ENCODE assay signal across 1 cellular context in the genomic region with DNA sequence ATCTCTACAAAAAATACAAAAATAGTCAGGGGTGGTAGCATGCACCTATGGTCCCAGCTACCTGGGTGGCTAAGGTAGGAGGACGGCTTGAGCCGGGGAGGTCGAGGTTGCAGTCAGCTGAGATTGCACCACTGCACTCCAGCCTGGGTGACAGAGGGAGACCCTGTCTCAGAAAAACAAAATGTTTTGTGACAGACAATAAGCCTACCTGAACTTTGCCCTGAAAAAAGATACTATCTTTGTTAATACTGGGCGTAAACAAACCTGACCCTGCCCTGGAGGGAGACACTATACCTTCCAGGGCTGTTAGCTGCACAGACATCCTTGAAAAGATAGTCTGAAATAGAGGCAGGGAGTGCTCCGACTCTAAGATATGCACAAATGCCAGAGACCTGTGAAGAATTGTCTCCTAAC.
TF ChIP-seq lines count a peak whose summit lies in the region.

No MANE protein-coding gene starts in this region.

TF ChIP-seq in HepG2, 621 proteins besides CTCF, POLR2A, EP300 and RAD21 (continued from another document and continues in another):
- no peak for TF ChIP-seq ZBTB46 (CRISPR knock-in tag; IDR thresholded peaks at IDR 0.05; ENCODE audit: borderline replicate concordance)
- TF ChIP-seq LBX2 (CRISPR knock-in tag; IDR thresholded peaks at IDR 0.05; ENCODE audit: borderline replicate concordance): no peak
- TF ChIP-seq PCBP1 (IDR thresholded peaks at IDR 0.05; ENCODE audit: borderline replicate concordance, low read depth, low read length): no peak
- TF ChIP-seq DPF2 (CRISPR knock-in tag; IDR thresholded peaks at IDR 0.05; ENCODE audit: borderline replicate concordance, low read depth): no peak; the same call in 1 of the 2 replicates
- TF ChIP-seq TBX2 (CRISPR knock-in tag; IDR thresholded peaks at IDR 0.05; ENCODE audit: borderline replicate concordance): peak; percentile 82
- peak; percentile 97 for TF ChIP-seq GATAD2A (CRISPR knock-in tag; IDR thresholded peaks at IDR 0.05)
- TF ChIP-seq DZIP1 (CRISPR knock-in tag; IDR thresholded peaks at IDR 0.05): no peak
- no peak for TF ChIP-seq ZNF850 (CRISPR knock-in tag; conservative IDR thresholded peaks at IDR 0.05)
- TF ChIP-seq BATF2 (CRISPR knock-in tag; IDR thresholded peaks at IDR 0.05): no peak
- TF ChIP-seq DR1 (CRISPR knock-in tag; IDR thresholded peaks at IDR 0.05): no peak
- no peak for TF ChIP-seq TCF7L2 (IDR thresholded peaks at IDR 0.05; ENCODE audit: low read depth, low read length)
- no peak for TF ChIP-seq SRSF1 (optimal IDR thresholded peaks at IDR 0.05; ENCODE audit: low read depth, low read length)
- TF ChIP-seq ZBTB44 (CRISPR knock-in tag; IDR thresholded peaks at IDR 0.05): no peak
- TF ChIP-seq NCOA2 (CRISPR knock-in tag; IDR thresholded peaks at IDR 0.05): peak; percentile 85
- no peak for TF ChIP-seq ZNF879 (CRISPR knock-in tag; IDR thresholded peaks at IDR 0.05)
- 0 out of 2 replicates have a peak, but pooled peaks have one; percentile 65 for TF ChIP-seq SNAPC2 (CRISPR knock-in tag; IDR thresholded peaks at IDR 0.05)
- no peak for TF ChIP-seq JARID2 (CRISPR knock-in tag; IDR thresholded peaks at IDR 0.05; ENCODE audit: insufficient replicate concordance)
- no peak for TF ChIP-seq KLF6 (CRISPR knock-in tag; IDR thresholded peaks at IDR 0.05)
- TF ChIP-seq, protein P1, sequence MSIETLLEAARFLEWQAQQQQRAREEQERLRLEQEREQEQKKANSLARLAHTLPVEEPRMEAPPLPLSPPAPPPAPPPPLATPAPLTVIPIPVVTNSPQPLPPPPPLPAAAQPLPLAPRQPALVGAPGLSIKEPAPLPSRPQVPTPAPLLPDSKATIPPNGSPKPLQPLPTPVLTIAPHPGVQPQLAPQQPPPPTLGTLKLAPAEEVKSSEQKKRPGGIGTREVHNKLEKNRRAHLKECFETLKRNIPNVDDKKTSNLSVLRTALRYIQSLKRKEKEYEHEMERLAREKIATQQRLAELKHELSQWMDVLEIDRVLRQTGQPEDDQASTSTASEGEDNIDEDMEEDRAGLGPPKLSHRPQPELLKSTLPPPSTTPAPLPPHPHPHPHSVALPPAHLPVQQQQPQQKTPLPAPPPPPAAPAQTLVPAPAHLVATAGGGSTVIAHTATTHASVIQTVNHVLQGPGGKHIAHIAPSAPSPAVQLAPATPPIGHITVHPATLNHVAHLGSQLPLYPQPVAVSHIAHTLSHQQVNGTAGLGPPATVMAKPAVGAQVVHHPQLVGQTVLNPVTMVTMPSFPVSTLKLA (IDR thresholded peaks at IDR 0.05): no peak
- no peak for TF ChIP-seq HOXA9 (CRISPR knock-in tag; IDR thresholded peaks at IDR 0.05; ENCODE audit: borderline replicate concordance)
- no peak; the same call in none of the 2 replicates for TF ChIP-seq ZMYM3 (CRISPR knock-in tag; IDR thresholded peaks at IDR 0.05)
- TF ChIP-seq ZNF44 (CRISPR knock-in tag; IDR thresholded peaks at IDR 0.05): no peak
- TF ChIP-seq SYNCRIP (IDR thresholded peaks at IDR 0.05; ENCODE audit: insufficient read depth, low read depth, low read length): no peak
- no peak for TF ChIP-seq ZNF841 (CRISPR knock-in tag; IDR thresholded peaks at IDR 0.05; ENCODE audit: borderline replicate concordance)
- TF ChIP-seq ZNF709 (CRISPR knock-in tag; IDR thresholded peaks at IDR 0.05): no peak
- no peak for TF ChIP-seq HNRNPH1 (optimal IDR thresholded peaks at IDR 0.05; ENCODE audit: low read depth, low read length)
- no peak for TF ChIP-seq AKNA (CRISPR knock-in tag; IDR thresholded peaks at IDR 0.05; ENCODE audit: borderline replicate concordance)
- TF ChIP-seq ETV6 (CRISPR knock-in tag; conservative IDR thresholded peaks at IDR 0.05): no peak
- TF ChIP-seq ARNT2 (CRISPR knock-in tag; IDR thresholded peaks at IDR 0.05; ENCODE audit: low read depth): no peak
- TF ChIP-seq ZNF556 (CRISPR knock-in tag; IDR thresholded peaks at IDR 0.05; ENCODE audit: borderline replicate concordance): no peak
- TF ChIP-seq, protein P2, sequence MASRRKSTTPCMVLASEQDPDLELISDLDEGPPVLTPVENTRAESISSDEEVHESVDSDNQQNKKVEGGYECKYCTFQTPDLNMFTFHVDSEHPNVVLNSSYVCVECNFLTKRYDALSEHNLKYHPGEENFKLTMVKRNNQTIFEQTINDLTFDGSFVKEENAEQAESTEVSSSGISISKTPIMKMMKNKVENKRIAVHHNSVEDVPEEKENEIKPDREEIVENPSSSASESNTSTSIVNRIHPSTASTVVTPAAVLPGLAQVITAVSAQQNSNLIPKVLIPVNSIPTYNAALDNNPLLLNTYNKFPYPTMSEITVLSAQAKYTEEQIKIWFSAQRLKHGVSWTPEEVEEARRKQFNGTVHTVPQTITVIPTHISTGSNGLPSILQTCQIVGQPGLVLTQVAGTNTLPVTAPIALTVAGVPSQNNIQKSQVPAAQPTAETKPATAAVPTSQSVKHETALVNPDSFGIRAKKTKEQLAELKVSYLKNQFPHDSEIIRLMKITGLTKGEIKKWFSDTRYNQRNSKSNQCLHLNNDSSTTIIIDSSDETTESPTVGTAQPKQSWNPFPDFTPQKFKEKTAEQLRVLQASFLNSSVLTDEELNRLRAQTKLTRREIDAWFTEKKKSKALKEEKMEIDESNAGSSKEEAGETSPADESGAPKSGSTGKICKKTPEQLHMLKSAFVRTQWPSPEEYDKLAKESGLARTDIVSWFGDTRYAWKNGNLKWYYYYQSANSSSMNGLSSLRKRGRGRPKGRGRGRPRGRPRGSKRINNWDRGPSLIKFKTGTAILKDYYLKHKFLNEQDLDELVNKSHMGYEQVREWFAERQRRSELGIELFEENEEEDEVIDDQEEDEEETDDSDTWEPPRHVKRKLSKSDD (CRISPR knock-in tag; IDR thresholded peaks at IDR 0.05; ENCODE audit: low read depth): no peak
- peak; percentile 92 for TF ChIP-seq RXRB (CRISPR knock-in tag; IDR thresholded peaks at IDR 0.05; ENCODE audit: borderline replicate concordance)
- TF ChIP-seq EHMT2 (IDR thresholded peaks at IDR 0.05; ENCODE audit: borderline replicate concordance, low read depth, low read length): no peak
